ENCODE assay signal across 25 cellular contexts in the genomic region with DNA sequence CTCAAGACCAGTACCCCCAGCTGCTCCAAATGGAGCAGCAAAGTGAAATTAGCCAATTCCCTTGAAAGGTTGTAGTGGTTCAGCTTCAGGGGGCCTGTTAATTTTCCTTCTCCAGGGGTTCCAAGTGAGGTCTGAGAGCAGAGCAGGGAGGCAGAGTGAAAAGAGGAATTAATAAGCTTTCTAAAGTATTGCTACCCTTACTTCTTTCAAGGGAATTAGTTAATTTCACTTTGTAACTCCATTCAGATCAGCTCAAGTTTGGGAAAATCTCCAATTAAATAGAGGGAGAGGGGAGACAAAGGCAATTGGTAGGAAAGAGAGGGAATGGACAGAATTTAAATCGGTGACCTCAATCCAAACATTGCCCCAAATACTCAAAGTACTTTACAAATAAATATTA.
"Had no signal": no experiment of that assay in that cellular context is flagged by ENCODE, and none has a peak within 500 bp of the region (broad histone marks: within the 10 kb centered on the region; RNA-seq: fewer than 3 reads in every experiment).

No MANE protein-coding gene starts in this region.

- H3K4me3 ChIP-seq: breast epithelium, SJSA1 had no signal

- ATAC-seq: activated CD4-positive, CD25-positive, alpha-beta regulatory T cell treated with anti-CD3 and anti-CD28 coated beads, Interleukin-2, amount 50 U/mL, for 24 hours; activated CD8-positive, alpha-beta T cell treated with anti-CD3 and anti-CD28 coated beads for 36 hours; activated T-cell treated with anti-CD3 and anti-CD28 coated beads, Interleukin-2, amount 50 U/mL, for 72 hours; SK-N-SH treated with all-trans-retinoic acid at 6 μM for 48 hours had no signal

- H3K27ac ChIP-seq: breast epithelium, SJSA1 had no signal

- DNase-seq: activated CD4-positive, alpha-beta T cell treated with anti-CD3 and anti-CD28 coated beads for 4 hours; activated CD8-positive, alpha-beta memory T cell treated with anti-CD3 and anti-CD28 coated beads, Interleukin-2, amount 50 U/mL, for 4 hours; activated CD8-positive, alpha-beta T cell treated with anti-CD3 and anti-CD28 coated beads for 36 hours; activated gamma-delta T cell treated with Interleukin-2 at 50 U/mL for 16 hours; activated naive CD4-positive, alpha-beta T cell treated with anti-CD3 and anti-CD28 coated beads, Interleukin-2, amount 50 U/mL, for 16 hours; activated T-cell treated with anti-CD3 and anti-CD28 coated beads, Interleukin-2, amount 50 U/mL, for 72 hours; aorta; central memory CD4-positive, alpha-beta T cell; Kasumi-1; KBM-7; NCI-H1105 treated with DMSO at 0.1 percent for 48 hours; NCI-H1436 treated with DMSO at 0.1 percent for 48 hours; NCI-H187; NCI-H2081 treated with DMSO at 0.1 percent for 48 hours; NCI-H2227 treated with DMSO at 0.1 percent for 48 hours; NCI-H446 treated with DMSO at 0.1 percent for 48 hours; NCI-H526 treated with DMSO at 0.1 percent for 48 hours; NCI-H82; OCI-M1; SHP77; SW 1271 had no signal

- H3K27me3 ChIP-seq: breast epithelium, SJSA1 had no signal
